ENCODE assay signal across 8 cellular contexts in the genomic region with DNA sequence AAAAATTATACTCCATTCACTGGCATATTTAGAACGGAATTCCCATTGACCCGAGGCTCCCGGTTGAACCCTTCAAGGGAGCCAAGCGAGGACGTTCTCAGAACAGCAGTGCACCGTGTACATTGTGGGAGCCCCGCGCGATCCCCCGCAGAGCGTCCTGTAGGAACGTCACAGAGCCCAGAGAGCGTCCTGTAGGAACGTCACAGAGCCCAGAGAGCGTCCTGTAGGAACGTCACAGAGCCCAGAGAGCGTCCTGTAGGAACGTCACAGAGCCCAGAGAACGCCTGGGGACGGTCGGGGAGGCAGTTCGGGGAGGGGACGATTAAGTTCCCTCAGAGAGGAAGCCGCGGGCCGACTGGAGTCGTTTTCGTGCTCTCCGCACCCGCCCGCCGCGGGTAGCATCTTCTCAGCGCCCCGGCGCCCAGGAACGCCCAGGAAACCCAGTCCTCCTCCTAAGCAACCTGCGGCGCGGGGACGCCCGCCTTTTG. TPM values are rescaled to one million over a fixed set of nuclear protein-coding genes. Genes with fewer than 3 reads are reported as not detected.
DNase-seq lines count a peak whose midpoint lies in the region; FAIRE-seq and TF ChIP-seq lines count a peak whose summit lies in the region.

No MANE protein-coding gene starts in this region.

- H3K27me3 ChIP-seq in H1 (replicated peaks in 1 of 4; ENCODE audit: control insufficient read depth in 3 of 4, extremely low read depth in 1 of 4, insufficient read depth in 3 of 4, low read length in 3 of 4) = no peaks in the 10 kb centered on the region
- H3K27me3 ChIP-seq in subcutaneous abdominal adipose tissue (ENCODE audit: control insufficient read depth in 5 of 5, insufficient read depth in 4 of 5, low read length in 5 of 5) = no peaks in the 10 kb centered on the region

- H2AK5ac ChIP-seq in H1 (ENCODE audit: low read depth, low read length) = no peak overlapping the region

- no peaks in the 10 kb centered on the region for H3K79me1 ChIP-seq in H1 (ENCODE audit: low read depth, low read length)

- no peak overlapping the region for H4K91ac ChIP-seq in H1 (replicated peaks; ENCODE audit: insufficient read length, low read length)

- H3K79me2 ChIP-seq in H1 (ENCODE audit: control insufficient read depth in 1 of 2, insufficient read depth in 2 of 2, low read length in 2 of 2) = peaks cover 7 to 37% of the 10 kb centered on the region in 2 experiments

- H4K8ac ChIP-seq in H1 (ENCODE audit: extremely low read depth, insufficient read depth, low read length) = peak overlapping the region; percentile 93

- H2BK12ac ChIP-seq in H1 (ENCODE audit: low read depth, low read length) = 0 out of 2 replicates have a peak overlapping the region, but pooled peaks have one; percentile 27

- H3K27ac Mint-ChIP-seq in HFFc6 = peak overlapping the region; percentile 97

- CTCF ChIA-PET in H1 (lab: Charles Lee; ENCODE audit: partially characterized antibody) = interaction anchor here (0.6 to 1.8 kb wide), 23 partner anchors 9 to 318 kb away, joined by 3 to 11 read pairs (median 4); a partner anchor contains a TSS

- TF ChIP-seq EP300 in H1 (IDR thresholded peaks at IDR 0.05; ENCODE audit: borderline replicate concordance in 1 of 2, low read depth in 2 of 2, low read length in 2 of 2) = no peak

- no peak for TF ChIP-seq CTCF in HFFc6 (IDR thresholded peaks at IDR 0.05)
- TF ChIP-seq CTCF in H1 (IDR thresholded peaks at IDR 0.05; ENCODE audit: control extremely low read depth in 1 of 3, insufficient read depth in 1 of 3, low read depth in 1 of 3, low read length in 3 of 3) = no peak

- no peak overlapping the region for H2BK5ac ChIP-seq in H1 (ENCODE audit: low read depth, low read length)

- H3K4me1 Mint-ChIP-seq in HFFc6 (ENCODE audit: low read depth) = peaks cover 35% of the 10 kb centered on the region

- peaks cover 3 to 8% of the 10 kb centered on the region in 2 experiments for H4K20me1 ChIP-seq in H1 (replicated peaks in 1 of 2; ENCODE audit: control insufficient read depth in 1 of 2, insufficient read depth in 2 of 2, low read length in 2 of 2)

- FAIRE-seq in H1 (lab: Jason Lieb, UNC) = no peak

- no peaks in the 10 kb centered on the region for H3K9me3 Mint-ChIP-seq in HFFc6

- no peak overlapping the region for H2BK20ac ChIP-seq in H1 (ENCODE audit: low read length)

- H3K9me3 ChIP-seq in H1 (ENCODE audit: insufficient read depth in 2 of 2, low read depth in 1 of 2, low read length in 1 of 2) (no peaks in the 10 kb centered on the region), subcutaneous abdominal adipose tissue (ENCODE audit: control insufficient read depth in 5 of 5, low read length in 5 of 5) (no peaks in the 10 kb centered on the region)

- no peak overlapping the region for H2BK120ac ChIP-seq in H1 (replicated peaks; ENCODE audit: low read depth, low read length)

- H3K27me3 Mint-ChIP-seq in HFFc6 (ENCODE audit: insufficient read depth) = peaks cover 2% of the 10 kb centered on the region

- no peak overlapping the region for H3K23ac ChIP-seq in H1 (ENCODE audit: insufficient read length)

- H3K18ac ChIP-seq in H1 (ENCODE audit: extremely low read depth, low read length) = no peak overlapping the region; the same call in 1 of the 2 replicates

- H3K4me3 ChIP-seq in H1 (ENCODE audit: extremely low read depth in 1 of 4, insufficient read depth in 2 of 4, low read depth in 3 of 4, low read length in 4 of 4) = peak overlapping the region; percentile 71 to 97 (median 75)
- peak overlapping the region; percentile 79 to 90 (median 85) for H3K4me3 ChIP-seq in subcutaneous abdominal adipose tissue (ENCODE audit: low read depth in 1 of 5, low read length in 5 of 5)

- peak in 1 of 2 experiments; percentile 57; a peak in 1 of 3 replicates for TF ChIP-seq POLR2A in H1 (IDR thresholded peaks at IDR 0.05; ENCODE audit: control extremely low read depth in 1 of 2, low read depth in 2 of 2, low read length in 2 of 2)

- H3K14ac ChIP-seq in H1 (ENCODE audit: insufficient read length) = no peak overlapping the region

- H3K4ac ChIP-seq in H1 (replicated peaks; ENCODE audit: insufficient read length, low read depth, low read length) = no peak overlapping the region

- peak overlapping the region; percentile 96 for H3K4me3 Mint-ChIP-seq in HFFc6

- H3K9ac ChIP-seq in H1 (replicated peaks in 1 of 4; ENCODE audit: extremely low read depth in 1 of 4, low read depth in 3 of 4, low read length in 3 of 4) = peak overlapping the region in 3 of 4 experiments; percentile 40 to 68 (median 51); a peak in 5 of 7 replicates
- peak overlapping the region; percentile 59 to 92 (median 86) for H3K9ac ChIP-seq in subcutaneous abdominal adipose tissue (ENCODE audit: low read length in 5 of 5)

- peak overlapping the region; percentile 51 to 93 for H3K4me2 ChIP-seq in H1 (ENCODE audit: insufficient read depth in 1 of 2, low read depth in 2 of 2, low read length in 2 of 2)

- H3K4me1 ChIP-seq in H1 (replicated peaks in 1 of 4; ENCODE audit: control insufficient read depth in 3 of 4, insufficient read depth in 4 of 4, low read length in 3 of 4) (peaks cover 0 to 3% (median 0%) of the 10 kb centered on the region in 4 experiments; a peak in 1 of 7 replicates), subcutaneous abdominal adipose tissue (ENCODE audit: control insufficient read depth in 5 of 5, insufficient read depth in 5 of 5, low read length in 5 of 5) (peaks cover 0 to 25% (median 25%) of the 10 kb centered on the region in 5 donors)

- POLR2A ChIA-PET in H1 (lab: Charles Lee; ENCODE audit: partially characterized antibody) = interaction anchor here (0.8 to 1.7 kb wide), 9 partner anchors 10 to 389 kb away, joined by 3 to 8 read pairs (median 4); a partner anchor contains a TSS

- no peak for TF ChIP-seq RAD21 in H1 (IDR thresholded peaks at IDR 0.05 in 1 of 2, conservative IDR thresholded peaks at IDR 0.05 in 1 of 2; ENCODE audit: low read depth in 2 of 2, low read length in 2 of 2)

- peak overlapping the region; percentile 52 for H4K5ac ChIP-seq in H1 (ENCODE audit: insufficient read length, low read depth, low read length)

- peaks cover 0 to 7% (median 0%) of the 10 kb centered on the region in 4 experiments; a peak in 1 of 8 replicates for H3K36me3 ChIP-seq in H1 (ENCODE audit: control insufficient read depth in 2 of 4, insufficient read depth in 4 of 4, low read length in 3 of 4)
- no peaks in the 10 kb centered on the region for H3K36me3 ChIP-seq in subcutaneous abdominal adipose tissue (ENCODE audit: control insufficient read depth in 5 of 5, insufficient read depth in 5 of 5, low read length in 5 of 5)

- peak overlapping the region; percentile 53; the same call in 1 of the 2 replicates for H3K27ac ChIP-seq in H1 (ENCODE audit: low read depth, low read length)
- H3K27ac ChIP-seq in subcutaneous abdominal adipose tissue (ENCODE audit: low read depth, low read length) = peak overlapping the region; percentile 90

- 1% methylated on average over 41 of the region's 42 CpGs; no CpG with 5 or more reads in 1 of the 2 experiments for whole genome bisulfite sequencing in H1 (ENCODE audit: extremely low coverage in 1 of 2, insufficient coverage in 1 of 2, insufficient read length in 1 of 2, insufficient replicate concordance in 2 of 2, low coverage in 1 of 2, low lambda C conversion rate in 2 of 2, missing lambda C conversion rate in 1 of 2), 2 experiments

- no peak overlapping the region for H2BK15ac ChIP-seq in H1 (ENCODE audit: low read length)

- H3K56ac ChIP-seq in H1 (replicated peaks; ENCODE audit: insufficient read length, low read depth, low read length) = no peak overlapping the region

- DNase-seq in SKM-1 treated with dmso at 0.1 percent for 144 hours (lab: John Stamatoyannopoulos, UW; ENCODE audit: unreplicated experiment) (peak; percentile 83), SKM-1 (lab: John Stamatoyannopoulos, UW; ENCODE audit: unreplicated experiment) (no peak), HFFc6 (peak; percentile 60), NCI-H1105 (lab: John Stamatoyannopoulos, UW) (peak; percentile 75), H1 (ENCODE audit: low read depth in 1 of 2, low spot score in 2 of 2) (peak; percentile 31 to 79), midbrain (lab: John Stamatoyannopoulos, UW) (peak; percentile 79)
- peak; percentile 82 for DNase-seq in activated CD4-positive, alpha-beta T cell treated with anti-CD3 and anti-CD28 coated beads for 48 hours

- no peaks in the 10 kb centered on the region; the same call in 1 of the 2 replicates for H3K36me3 Mint-ChIP-seq in HFFc6 (ENCODE audit: low read depth)

- H2AFZ ChIP-seq in H1 (ENCODE audit: low read length) = peak overlapping the region; percentile 91

- H3K23me2 ChIP-seq in H1 (ENCODE audit: low read depth, low read length) = peaks cover 7% of the 10 kb centered on the region

TF ChIP-seq in H1, 55 proteins besides CTCF, POLR2A, EP300 and RAD21 (continues in another document):
- TF ChIP-seq JUND (IDR thresholded peaks at IDR 0.05; ENCODE audit: low read length) (no peak), KDM4A (IDR thresholded peaks at IDR 0.05; ENCODE audit: low read depth, low read length, severe bottlenecking) (peak; percentile 71), BCL11A (IDR thresholded peaks at IDR 0.05; ENCODE audit: low read depth in 2 of 2, low read length in 2 of 2) (no peak), RFX5 (IDR thresholded peaks at IDR 0.05; ENCODE audit: borderline replicate concordance, low read depth, low read length) (no peak), POU5F1 (IDR thresholded peaks at IDR 0.05; ENCODE audit: low read depth, low read length) (no peak), TEAD4 (IDR thresholded peaks at IDR 0.05; ENCODE audit: low read depth, low read length) (no peak), RNF2 (IDR thresholded peaks at IDR 0.05; ENCODE audit: borderline replicate concordance, low read depth, low read length, missing control alignments, poor library complexity, severe bottlenecking) (no peak), CEBPB (IDR thresholded peaks at IDR 0.05; ENCODE audit: low read depth, low read length) (no peak), SIN3A (conservative IDR thresholded peaks at IDR 0.05 in 1 of 2, IDR thresholded peaks at IDR 0.05 in 1 of 2; ENCODE audit: low read depth in 1 of 2, low read length in 2 of 2) (0 out of 4 replicates have a peak, but pooled peaks of 1 of the 2 experiments have one; percentile 50)

RNA-seq across cellular contexts. Expression of a gene that starts 0.5 kb away (rescaled TPM):
- 100 to 1,000 TPM; 219 to 273 (median 247) TPM for total RNA-seq in HFFc6 (2021; fragmentation: NEBNext Ultra II Directional; extraction: Animal tissue kit (Norgen Biotek cat#: 25700))
- 233 and 250 TPM in 2 replicates for total RNA-seq in H1 (2021; fragmentation: NEBNext Ultra II Directional; extraction: Animal tissue kit (Norgen Biotek cat#: 25700))
- polyA plus RNA-seq in H1 (2011; rRNA removed) = 162 and 342 TPM in 2 replicates
- 243 TPM for polyA plus RNA-seq in H1 (2011; cell fraction: cytosol; rRNA removed)
- 62.7 TPM for polyA plus RNA-seq in H1 (2011; cell fraction: nucleus; rRNA removed)
- 208 to 470 TPM (median 231 TPM) in 4 replicates for polyA plus RNA-seq in H1 (2012, experiment 1 of 2)
- polyA plus RNA-seq in H1 (2012, experiment 2 of 2) = 68.4 TPM
- polyA plus RNA-seq in H1 (2013, experiment 1 of 2) = 292 TPM
- polyA plus RNA-seq in H1 (2013, experiment 2 of 2) = 344 TPM
- 130 and 165 TPM in 2 replicates for polyA minus RNA-seq in H1 (2011; rRNA and poly(A)+ RNA removed)
- polyA minus RNA-seq in H1 (2011; cell fraction: cytosol; rRNA and poly(A)+ RNA removed) = 96.7 TPM
- 53.9 TPM for polyA minus RNA-seq in H1 (2011; cell fraction: nucleus; rRNA and poly(A)+ RNA removed)
